Comparison of ENCODE assay signal across 22 cellular contexts in the genomic region with DNA sequence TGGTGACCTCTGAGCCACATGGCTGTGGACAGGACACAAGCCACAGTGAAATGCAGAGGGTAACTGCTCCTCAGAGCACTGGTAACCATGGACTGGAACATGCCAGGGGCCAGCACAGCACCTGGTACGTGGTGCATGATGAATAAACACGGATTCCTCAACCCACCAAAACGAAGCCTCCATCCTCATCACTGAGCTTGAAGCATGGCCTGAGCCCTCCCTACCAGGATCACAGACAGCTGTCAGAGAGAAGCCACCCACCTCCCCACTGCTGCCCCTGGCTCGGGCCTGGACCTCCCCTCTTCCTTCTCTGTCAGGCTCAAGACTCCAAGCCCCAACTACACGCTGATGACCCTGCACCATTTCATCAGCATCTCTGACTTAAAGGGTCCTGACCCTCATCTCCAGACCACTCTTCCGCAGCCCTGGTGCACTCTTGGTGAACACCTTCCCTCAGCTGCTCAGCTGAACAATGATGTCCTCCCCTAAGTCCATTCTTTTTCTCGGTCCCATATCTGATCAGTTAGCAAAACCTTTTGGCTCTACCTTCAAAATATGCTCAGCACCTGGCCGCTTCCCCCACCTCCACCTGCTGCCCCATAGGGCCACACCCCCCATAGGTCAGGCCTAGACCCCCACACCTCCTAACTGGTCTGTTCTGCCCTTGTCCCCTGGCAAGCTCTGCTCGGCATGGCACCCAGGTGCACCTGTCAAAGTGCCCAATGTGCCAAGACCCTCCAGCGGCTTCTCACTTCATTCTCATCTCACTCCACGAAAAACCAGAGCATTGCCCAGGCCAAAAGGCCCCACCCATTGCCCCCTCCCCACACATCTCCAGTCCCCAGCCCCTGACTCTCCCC.
DNase-seq lines count a peak whose midpoint lies in the region; ATAC-seq and TF ChIP-seq lines count a peak whose summit lies in the region.
"Had no signal": no experiment of that assay in that cellular context is flagged by ENCODE, and none has a peak within 500 bp of the region (broad histone marks: within the 10 kb centered on the region; RNA-seq: fewer than 3 reads in every experiment).

No MANE protein-coding gene starts in this region.

- 94 to 96% (median 95%) methylated on average over 9 to 11 of the region's 11 CpGs for WGBS in heart left ventricle, 4 donors

- TF ChIP-seq CTCF in right atrium auricular region (IDR thresholded peaks at IDR 0.05) (no peak), heart left ventricle (IDR thresholded peaks at IDR 0.05) (no peak), GM20000 (IDR thresholded peaks at IDR 0.05; ENCODE audit: extremely low read depth, missing control alignments) (no peak), upper lobe of right lung (IDR thresholded peaks at IDR 0.05) (no peak), PC-9 (conservative IDR thresholded peaks at IDR 0.05) (no peak)

- no peaks in the 10 kb centered on the region for H4K20me1 ChIP-seq in PC-9 (ENCODE audit: insufficient read depth)

- POLR2A ChIA-PET in PC-9 (lab: Charles Lee; ENCODE audit: unreplicated experiment): no interaction called here

- no peaks in the 10 kb centered on the region for H3F3A ChIP-seq in PC-9 (ENCODE audit: insufficient read depth, low read depth)

- H3K79me2 ChIP-seq in PC-9 (ENCODE audit: low read depth): no peaks in the 10 kb centered on the region

- BruUV-seq in PC-9 (replicated peaks; lab: Mats Ljungman, UMichigan): no TSS peak

- H3K27me3 ChIP-seq in right atrium auricular region (no peaks in the 10 kb centered on the region), heart left ventricle (no peaks in the 10 kb centered on the region), upper lobe of right lung (no peaks in the 10 kb centered on the region), PC-9 (ENCODE audit: insufficient read depth, low read depth) (no peaks in the 10 kb centered on the region)
- H3K27me3 ChIP-seq: brain microvascular endothelial cell, SJCRH30, suprapubic skin, vagina had no signal

- CTCF ChIA-PET in PC-9 (lab: Charles Lee): no interaction called here

- H3K9me3 ChIP-seq in right atrium auricular region (no peaks in the 10 kb centered on the region), heart left ventricle (no peaks in the 10 kb centered on the region), upper lobe of right lung (no peaks in the 10 kb centered on the region), PC-9 (ENCODE audit: insufficient read depth, low read depth) (no peaks in the 10 kb centered on the region)
- H3K9me3 ChIP-seq: SJCRH30, suprapubic skin, vagina had no signal

- no peak for TF ChIP-seq POLR2A in heart left ventricle (IDR thresholded peaks at IDR 0.05)

- H2AFZ ChIP-seq in PC-9: no peak overlapping the region
- H2AFZ ChIP-seq: GM23248 had no signal

- H3K4me3 ChIP-seq in right atrium auricular region: no peak overlapping the region
- no peak overlapping the region for H3K4me3 ChIP-seq in heart left ventricle
- no peak overlapping the region for H3K4me3 ChIP-seq in upper lobe of right lung
- no peak overlapping the region for H3K4me3 ChIP-seq in PC-9
- H3K4me3 ChIP-seq: GM23248, SJCRH30, suprapubic skin, vagina had no signal

- ATAC-seq in heart left ventricle (no peak), left lobe of liver (no peak), upper lobe of right lung (no peak)
- ATAC-seq: T-cell had no signal

- intact Hi-C loops in heart left ventricle (cut with DNase I): loop anchor here in 3 of 10 donors (5.0 to 10.0 kb wide), 3 partner anchors 47 to 207 kb away; no protein-coding TSS in a partner anchor
- intact Hi-C loops in upper lobe of right lung (cut with DNase I): no loop called here
- intact Hi-C loops in PC-9 (cut with micrococcal nuclease; ENCODE audit: unreplicated experiment): loop anchor here (5.0 kb wide), 1 partner anchor 75 kb away; no protein-coding TSS in a partner anchor

- H3K36me3 ChIP-seq in right atrium auricular region (no peaks in the 10 kb centered on the region), heart left ventricle (peaks cover 0 to 12% (median 0%) of the 10 kb centered on the region in 9 donors), upper lobe of right lung (no peaks in the 10 kb centered on the region), PC-9 (ENCODE audit: low read depth) (no peaks in the 10 kb centered on the region)
- H3K36me3 ChIP-seq: SJCRH30, vagina had no signal

- DNase-seq in right atrium auricular region (ENCODE audit: low spot score) (peak; percentile 46), heart left ventricle (no peak), GM20000 (ENCODE audit: low spot score) (peak; percentile 20), left lobe of liver (ENCODE audit: low spot score) (peak; percentile 35), upper lobe of right lung (peak; percentile 47), NCI-H2196 treated with DMSO at 0.1 percent for 48 hours (lab: John Stamatoyannopoulos, UW; ENCODE audit: unreplicated experiment) (no peak), PC-9 (no peak)
- no peak for DNase-seq in activated CD4-positive, alpha-beta T cell treated with anti-CD3 and anti-CD28 coated beads, Interleukin-2, amount 50 U/mL, for 4 hours
- DNase-seq: activated CD4-positive, alpha-beta T cell treated with anti-CD3 and anti-CD28 coated beads, Interleukin-2, amount 10 ng/mL, durations not matched to agents 7 days and 5 days; brain microvascular endothelial cell; DMS79 treated with DMSO at 0.1 percent for 48 hours; GM23248; Kasumi-1; midbrain; NCI-H1048; NCI-H1930; NCI-H345; SJCRH30; stimulated activated CD4-positive, alpha-beta T cell treated with anti-CD3 and anti-CD28 coated beads, Interleukin-1b, Interleukin-23, amount 100 ng/mL, for 48 hours had no signal

- H3K9me2 ChIP-seq in PC-9 (ENCODE audit: insufficient read depth): no peaks in the 10 kb centered on the region

- H3K4me1 ChIP-seq in right atrium auricular region: no peaks in the 10 kb centered on the region
- H3K4me1 ChIP-seq in heart left ventricle: no peaks in the 10 kb centered on the region
- no peaks in the 10 kb centered on the region for H3K4me1 ChIP-seq in upper lobe of right lung
- no peaks in the 10 kb centered on the region for H3K4me1 ChIP-seq in PC-9 (replicated peaks; ENCODE audit: insufficient read depth)
- H3K4me1 ChIP-seq: suprapubic skin, vagina had no signal

- H3K27ac ChIP-seq in right atrium auricular region (no peak overlapping the region), heart left ventricle (no peak overlapping the region), upper lobe of right lung (no peak overlapping the region), PC-9 (no peak overlapping the region)
- H3K27ac ChIP-seq: brain microvascular endothelial cell, GM23248, SJCRH30, suprapubic skin, vagina had no signal

- no peak overlapping the region for H3K4me2 ChIP-seq in PC-9

Comparison
In these comparisons a context has a peak if more than half of its experiments do, and no peak if none do; other contexts are left out.
1. DNase-seq: peak in right atrium auricular region (single experiment), GM20000 (single experiment), left lobe of liver (single experiment) and upper lobe of right lung (single experiment); none in heart left ventricle (0 of 5), NCI-H2196 treated with DMSO at 0.1 percent for 48 hours (single experiment), activated CD4-positive, alpha-beta T cell treated with anti-CD3 and anti-CD28 coated beads, Interleukin-2, amount 50 U/mL, for 4 hours (0 of 2) and PC-9 (0 of 2).